8 cellular contexts compared by ENCODE assay signal in genomic region chr1:51519048-51519856, GRCh38. TPM values are rescaled to one million over a fixed set of nuclear protein-coding genes. Genes with fewer than 3 reads are reported as not detected.
A peak's percentile ranks its signal among the peaks of the same experiment; 100 is the strongest.
DNase-seq lines count a peak whose midpoint lies in the region; ATAC-seq and TF ChIP-seq lines count a peak whose summit lies in the region.

Gene EPS15 (minus strand): TSS chr1:51519266. CDS start chr1:51519231, 35 bp downstream.

- H3K9ac ChIP-seq in Loucy (ENCODE audit: low read depth, low read length, poor library complexity, severe bottlenecking): peak within 1 kb of the TSS; percentile 91

- no peaks in the 10 kb centered on the region for H3K9me2 ChIP-seq in GM23338 (ENCODE audit: insufficient read depth)
- H3K9me2 ChIP-seq in Loucy (replicated peaks; ENCODE audit: low read depth, low read length): no peaks in the 10 kb centered on the region

- H3K27me3 Mint-ChIP-seq in GM23338 (ENCODE audit: insufficient read depth, low read depth, poor library complexity): peaks cover 4% of the 10 kb centered on the region

- H3K27ac ChIP-seq in GM23338 (ENCODE audit: low read depth) (peak within 1 kb of the TSS; percentile 86), gastroesophageal sphincter (peak within 1 kb of the TSS; percentile 22 to 90 (median 88)), neutrophil (peak within 1 kb of the TSS; percentile 93)

- WGBS in gastroesophageal sphincter (ENCODE audit: low coverage in 1 of 2), 2 donors: 3 to 22% methylated on average over 3 to 4 of the region's 56 CpGs

- TF ChIP-seq POLR2A in gastroesophageal sphincter (IDR thresholded peaks at IDR 0.05): peak; percentile 39 to 45

- H3K9me3 Mint-ChIP-seq in GM23338: no peaks in the 10 kb centered on the region

- no peak for TF ChIP-seq EP300 in gastroesophageal sphincter (IDR thresholded peaks at IDR 0.05)

- H3K9me3 ChIP-seq in Loucy (ENCODE audit: insufficient read depth, low read depth, low read length): no peaks in the 10 kb centered on the region
- no peaks in the 10 kb centered on the region for H3K9me3 ChIP-seq in gastroesophageal sphincter
- H3K9me3 ChIP-seq in neutrophil: no peaks in the 10 kb centered on the region

- H3K79me2 ChIP-seq in GM23338 (replicated peaks; ENCODE audit: insufficient read depth): peaks cover 36% of the 10 kb centered on the region
- peaks cover 45% of the 10 kb centered on the region for H3K79me2 ChIP-seq in Loucy (ENCODE audit: insufficient read depth, low read length)

- H3K4me2 ChIP-seq in GM23338: peak within 1 kb of the TSS; percentile 90
- peak within 1 kb of the TSS; percentile 88 for H3K4me2 ChIP-seq in Loucy (ENCODE audit: low read depth, low read length, poor library complexity, severe bottlenecking)

- peak; percentile 85 for DNase-seq in EL
- peak; percentile 92 for DNase-seq in GM23338 (ENCODE audit: low spot score)
- DNase-seq in activated naive CD4-positive, alpha-beta T cell treated with anti-CD3 and anti-CD28 coated beads, Interleukin-2, amount 50 U/mL, for 16 hours: peak; percentile 84

- ATAC-seq in GM23338 (peak; percentile 79), SK-N-SH treated with all-trans-retinoic acid at 6 μM for 48 hours (peak; percentile 82), gastroesophageal sphincter (peak; percentile 91)

- H3F3A ChIP-seq in GM23338 (replicated peaks; ENCODE audit: low read depth) (no peaks in the 10 kb centered on the region), Loucy (ENCODE audit: low read depth) (peaks cover 16% of the 10 kb centered on the region)

- peak within 1 kb of the TSS; percentile 90 for H3K4me3 Mint-ChIP-seq in GM23338

- peaks cover 11% of the 10 kb centered on the region for H3K4me1 ChIP-seq in GM23338 (ENCODE audit: insufficient read depth)
- peaks cover 55% of the 10 kb centered on the region for H3K4me1 ChIP-seq in Loucy (ENCODE audit: insufficient read depth, low read length, poor library complexity, severe bottlenecking)
- peaks cover 10 to 41% (median 17%) of the 10 kb centered on the region in 3 donors for H3K4me1 ChIP-seq in gastroesophageal sphincter
- peaks cover 42 to 59% of the 10 kb centered on the region in 2 experiments for H3K4me1 ChIP-seq in neutrophil (ENCODE audit: control insufficient read depth in 1 of 2, insufficient read depth in 1 of 2, low read depth in 1 of 2, low read length in 1 of 2)

- no peaks in the 10 kb centered on the region; the same call in 2 of the 3 replicates for H3K36me3 Mint-ChIP-seq in GM23338 (ENCODE audit: low read depth)

- H3K27me3 ChIP-seq in GM23338 (ENCODE audit: insufficient read depth): no peaks in the 10 kb centered on the region
- H3K27me3 ChIP-seq in Loucy (ENCODE audit: insufficient read depth, low read length, poor library complexity, severe bottlenecking): no peaks in the 10 kb centered on the region
- H3K27me3 ChIP-seq in gastroesophageal sphincter: no peaks in the 10 kb centered on the region
- H3K27me3 ChIP-seq in neutrophil: no peaks in the 10 kb centered on the region

- H3K36me3 ChIP-seq in GM23338 (ENCODE audit: insufficient read depth): no peaks in the 10 kb centered on the region
- H3K36me3 ChIP-seq in Loucy (ENCODE audit: insufficient read depth, low read length): no peaks in the 10 kb centered on the region
- no peaks in the 10 kb centered on the region for H3K36me3 ChIP-seq in gastroesophageal sphincter
- H3K36me3 ChIP-seq in neutrophil: no peaks in the 10 kb centered on the region

- peak within 1 kb of the TSS; percentile 92 for H3K27ac Mint-ChIP-seq in GM23338

- TF ChIP-seq CTCF in GM23338 (conservative IDR thresholded peaks at IDR 0.05; ENCODE audit: low read depth in 2 of 2): no peak
- TF ChIP-seq CTCF in Loucy (conservative IDR thresholded peaks at IDR 0.05; ENCODE audit: low read length): no peak
- TF ChIP-seq CTCF in gastroesophageal sphincter (IDR thresholded peaks at IDR 0.05): no peak
- no peak for TF ChIP-seq CTCF in neutrophil (IDR thresholded peaks at IDR 0.05)
- no peak for TF ChIP-seq CTCF in subcutaneous adipose tissue (IDR thresholded peaks at IDR 0.05; ENCODE audit: low read depth)

- H3K4me3 ChIP-seq in GM23338: peak within 1 kb of the TSS; percentile 85
- peak within 1 kb of the TSS; percentile 98 for H3K4me3 ChIP-seq in Loucy (ENCODE audit: low read length, poor library complexity, severe bottlenecking)
- H3K4me3 ChIP-seq in gastroesophageal sphincter: peak within 1 kb of the TSS; percentile 50 to 64
- peak within 1 kb of the TSS; percentile 82 to 95 for H3K4me3 ChIP-seq in neutrophil (ENCODE audit: low read depth in 1 of 2, low read length in 1 of 2)

- H2AFZ ChIP-seq in GM23338: 0 out of 2 replicates have a peak within 1 kb of the TSS, but pooled peaks have one; percentile 75
- H2AFZ ChIP-seq in Loucy (ENCODE audit: low read length): peak within 1 kb of the TSS; percentile 69

- no peaks in the 10 kb centered on the region for H4K20me1 ChIP-seq in GM23338 (replicated peaks; ENCODE audit: insufficient read depth)
- H4K20me1 ChIP-seq in Loucy (ENCODE audit: insufficient read depth, low read length, poor library complexity, severe bottlenecking): peaks cover 36% of the 10 kb centered on the region

- peaks cover 17% of the 10 kb centered on the region for H3K4me1 Mint-ChIP-seq in GM23338

TF ChIP-seq in GM23338, 12 proteins besides CTCF, POLR2A, EP300 and RAD21:
- TF ChIP-seq ETS1 (IDR thresholded peaks at IDR 0.05) (no peak), POLR2AphosphoS5 (IDR thresholded peaks at IDR 0.05; ENCODE audit: low read depth) (peak; percentile 69)

TF ChIP-seq in SK-N-SH treated with all-trans-retinoic acid at 6 μM for 48 hours, 23 proteins besides CTCF, POLR2A, EP300 and RAD21:
- TF ChIP-seq ZC3H10 (CRISPR knock-in tag; IDR thresholded peaks at IDR 0.05) (no peak), ZNF8 (CRISPR knock-in tag; IDR thresholded peaks at IDR 0.05) (0 out of 2 replicates have a peak, but pooled peaks have one; percentile 26), OSR1 (CRISPR knock-in tag; IDR thresholded peaks at IDR 0.05) (peak; percentile 62; the same call in 1 of the 2 replicates), ZNF70 (CRISPR knock-in tag; IDR thresholded peaks at IDR 0.05) (peak; percentile 70), ESRRG (CRISPR knock-in tag; IDR thresholded peaks at IDR 0.05) (no peak), RARB (CRISPR knock-in tag; IDR thresholded peaks at IDR 0.05) (no peak), BACH2 (CRISPR knock-in tag; IDR thresholded peaks at IDR 0.05; ENCODE audit: borderline replicate concordance) (no peak)

RNA-seq across cellular contexts. Expression of gene EPS15, which starts in this region (rescaled TPM):
- total RNA-seq in GM23338 (2014; rRNA removed; shearing (Covaris generic)): 76.5 and 86.1 TPM in 2 replicates
- 24.9 and 31.0 TPM in 2 replicates for polyA plus RNA-seq in GM23338 (2016; fragmentation: Nextera tagmentation; extraction: Ambion mirVana)
- total RNA-seq in gastroesophageal sphincter: 100 to 1,000 TPM in 1 of 4 donors, 10 to 100 TPM in 3; 53.5 to 106 (median 74.2) TPM
- 100 to 1,000 TPM; 135 to 148 (median 145) TPM for total RNA-seq in subcutaneous adipose tissue

Comparison
In these comparisons a context has a peak if more than half of its experiments do, and no peak if none do; other contexts are left out.
1. Peak in every context shown above with its lines: DNase-seq, ATAC-seq, H3K4me3 ChIP-seq and H3K27ac ChIP-seq.